Comparison of ENCODE assay signal across 11 cellular contexts in genomic region chr9:107480386-107480789, GRCh38. TPM values are rescaled to one million over a fixed set of nuclear protein-coding genes. Genes with fewer than 3 reads are reported as not detected.
DNase-seq lines count a peak whose midpoint lies in the region; ATAC-seq and TF ChIP-seq lines count a peak whose summit lies in the region.
"Had no signal": no experiment of that assay in that cellular context is flagged by ENCODE, and none has a peak within 500 bp of the region (broad histone marks: within the 10 kb centered on the region; RNA-seq: fewer than 3 reads in every experiment).

No MANE protein-coding gene starts in this region.

- no TSS peak for BruUV-seq in OCI-LY7 (replicated peaks; lab: Mats Ljungman, UMichigan)

- H3K9me3 ChIP-seq in suprapubic skin, result no peaks in the 10 kb centered on the region
- H3K9me3 ChIP-seq in OCI-LY7 (ENCODE audit: low read length), result no peaks in the 10 kb centered on the region

- H3K4me3 ChIP-seq in suprapubic skin (peak overlapping the region; percentile 13), OCI-LY7 (ENCODE audit: low read depth, low read length, poor library complexity, severe bottlenecking) (no peak overlapping the region)

- H3K4me1 ChIP-seq in suprapubic skin, result peaks cover 16% of the 10 kb centered on the region
- H3K4me1 ChIP-seq in OCI-LY7 (ENCODE audit: insufficient read depth, low read length, poor library complexity, severe bottlenecking), result no peaks in the 10 kb centered on the region

- no peak for TF ChIP-seq EP300 in suprapubic skin (IDR thresholded peaks at IDR 0.05)

- peak; percentile 90 for DNase-seq in HCEC 1CT
- DNase-seq in SK-MEL-5 (ENCODE audit: low read depth, low spot score), result peak; percentile 11
- DNase-seq in left cardiac atrium, result peak; percentile 62
- DNase-seq in suprapubic skin (ENCODE audit: low spot score in 2 of 2), result peak; percentile 82 to 85
- DNase-seq in NCI-H446 (lab: John Stamatoyannopoulos, UW), result no peak
- no peak for DNase-seq in OCI-LY7 (ENCODE audit: low spot score)
- DNase-seq: amniotic stem cell, NCI-H1105 treated with DMSO at 0.1 percent for 48 hours, WERI-Rb-1 had no signal

- CTCF ChIA-PET in OCI-LY7 (lab: Charles Lee; ENCODE audit: unreplicated experiment), result no interaction called here

- intact Hi-C loops in left cardiac atrium (cut with DNase I), result loop anchor here (5.0 to 10.0 kb wide), 3 partner anchors 794 to 1087 kb away; no protein-coding TSS in a partner anchor
- intact Hi-C loops in OCI-LY7 (cut with micrococcal nuclease; ENCODE audit: unreplicated experiment), result no loop called here

- no peaks in the 10 kb centered on the region for H3K9me2 ChIP-seq in OCI-LY7 (ENCODE audit: insufficient read depth, low read length)

- no peaks in the 10 kb centered on the region for H3K79me2 ChIP-seq in OCI-LY7 (ENCODE audit: insufficient read depth, low read depth, low read length)

- peaks cover 3% of the 10 kb centered on the region for H3K36me3 ChIP-seq in suprapubic skin
- no peaks in the 10 kb centered on the region for H3K36me3 ChIP-seq in OCI-LY7 (ENCODE audit: insufficient read depth, low read length)
- H3K36me3 ChIP-seq: WERI-Rb-1 had no signal

- H3K27ac ChIP-seq in suprapubic skin (peak overlapping the region; percentile 69), OCI-LY7 (ENCODE audit: low read depth, low read length, poor library complexity, severe bottlenecking) (no peak overlapping the region)
- H3K27ac ChIP-seq: WERI-Rb-1 had no signal

- in situ Hi-C loops in SK-MEL-5 (cut with HindIII; ENCODE audit: low pct_unique_long_range_greater_than_20kb, low sequenced_read_pairs), result no loop called here

- TF ChIP-seq CTCF in suprapubic skin (IDR thresholded peaks at IDR 0.05) (no peak), OCI-LY7 (conservative IDR thresholded peaks at IDR 0.05; ENCODE audit: low read length) (no peak)

- no peak overlapping the region for H3K4me2 ChIP-seq in OCI-LY7 (ENCODE audit: low read length)

- POLR2A ChIA-PET in OCI-LY7 (lab: Charles Lee), result interaction anchor here (0.6 kb wide), 1 partner anchor 332 kb away, joined by 5 read pairs; no protein-coding TSS in a partner anchor

- ATAC-seq in left cardiac atrium (peak; percentile 39 to 47), HG03159 (IDR thresholded peaks at IDR 0.05; ENCODE audit: unreplicated experiment) (no peak), HG03175 (IDR thresholded peaks at IDR 0.05; ENCODE audit: unreplicated experiment) (no peak)

- no peak overlapping the region for H2AFZ ChIP-seq in OCI-LY7 (ENCODE audit: low read length)

- WGBS in suprapubic skin, result 18% methylated on average over 12 of the region's 12 CpGs

- no peaks in the 10 kb centered on the region for H3K27me3 ChIP-seq in suprapubic skin

- no peaks in the 10 kb centered on the region for H4K20me1 ChIP-seq in OCI-LY7 (ENCODE audit: insufficient read depth, low read length)

- TF ChIP-seq POLR2A in suprapubic skin (IDR thresholded peaks at IDR 0.05), result no peak

RNA-seq across cellular contexts. Expression of gene KLF4, which starts 9.2 kb away (rescaled TPM):
- total RNA-seq in SK-MEL-5 (2014; rRNA removed; shearing (Covaris generic)), result 2.8 and 3.6 TPM in 2 replicates
- 6.5 and 13.5 TPM in 2 replicates for polyA plus RNA-seq in SK-MEL-5 (2015; cell fraction: cytosol; rRNA removed)
- polyA plus RNA-seq in SK-MEL-5 (2015; cell fraction: nucleus; rRNA removed), result 18.1 and 26.1 TPM in 2 replicates
- total RNA-seq in left cardiac atrium, result 10 to 100 TPM; 45.2 to 66.9 TPM
- total RNA-seq in suprapubic skin, result 1,000 to 10,000 TPM in 1 of 4 donors, 100 to 1,000 TPM in 3; 613 to 1,231 (median 708) TPM
- total RNA-seq in OCI-LY7 (2014; rRNA removed; shearing (Covaris generic)), result not detected in 2 replicates
- total RNA-seq in OCI-LY7 (2022), result not detected in 2 replicates

Comparison
In these comparisons a context has a peak if more than half of its experiments do, and no peak if none do; other contexts are left out.
1. DNase-seq: peak in HCEC 1CT (single experiment), SK-MEL-5 (single experiment), left cardiac atrium (single experiment) and suprapubic skin (2 of 2); none in NCI-H446 (0 of 2) and OCI-LY7 (single experiment).
2. ATAC-seq: peak in left cardiac atrium (2 of 2); none in HG03159 (single experiment) and HG03175 (single experiment).
3. RNA of gene KLF4, which starts 9.2 kb away (total RNA-seq): 613 to 1,231 TPM in suprapubic skin and 45.2 to 66.9 TPM in left cardiac atrium; 2.8 to 3.6 TPM in SK-MEL-5 and not detected in OCI-LY7; every median in the first group is over 10 times any median in the second.